10 cellular contexts compared by ENCODE assay signal in genomic region chr19:48616491-48617056, GRCh38. TPM values are rescaled to one million over a fixed set of nuclear protein-coding genes. Genes with fewer than 3 reads are reported as not detected.
DNase-seq lines count a peak whose midpoint lies in the region; ATAC-seq and TF ChIP-seq lines count a peak whose summit lies in the region.
"Had no signal": no experiment of that assay in that cellular context is flagged by ENCODE, and none has a peak within 500 bp of the region (broad histone marks: within the 10 kb centered on the region; RNA-seq: fewer than 3 reads in every experiment).

No MANE protein-coding gene starts in this region.

- DNase-seq in activated T-cell treated with anti-CD3 and anti-CD28 coated beads, Interleukin-2, amount 50 U/mL, for 24 hours: no peak
- no peak for DNase-seq in activated T-cell treated with anti-CD3 and anti-CD28 coated beads, Interleukin-2, amount 50 U/mL, for 48 hours
- DNase-seq in activated CD8-positive, alpha-beta T cell treated with anti-CD3 and anti-CD28 coated beads, Interleukin-2, amount 10 ng/mL, durations not matched to agents 7 days and 5 days: no peak
- DNase-seq in hepatocyte (ENCODE audit: low spot score) (no peak), HUDEP-2 (lab: John Stamatoyannopoulos, UW; ENCODE audit: unreplicated experiment in 76 of 76) (no peak), foreskin melanocyte (no peak), SJCRH30 (no peak)
- no peak for DNase-seq in stimulated activated naive CD8-positive, alpha-beta T cell treated with anti-CD3 and anti-CD28 coated beads, Interleukin-15, amount 100 ng/mL, for 72 hours
- DNase-seq: activated CD4-positive, alpha-beta T cell treated with anti-CD3 and anti-CD28 coated beads for 48 hours; NCI-H2171 had no signal

- H4K20me1 ChIP-seq in hepatocyte (ENCODE audit: insufficient read depth, poor library complexity, severe bottlenecking): peaks cover 34% of the 10 kb centered on the region

- H3K27me3 ChIP-seq in hepatocyte (no peaks in the 10 kb centered on the region), SJCRH30 (no peaks in the 10 kb centered on the region)

- H3K36me3 Mint-ChIP-seq in activated T-cell treated with anti-CD3 and anti-CD28 coated beads, Interleukin-2, amount 50 U/mL, for 24 hours (ENCODE audit: low read depth): peaks cover 80% of the 10 kb centered on the region
- H3K36me3 Mint-ChIP-seq in activated CD8-positive, alpha-beta T cell treated with anti-CD3 and anti-CD28 coated beads, Interleukin-2, amount 10 ng/mL, durations not matched to agents 7 days and 5 days (ENCODE audit: low read depth): peaks cover 55% of the 10 kb centered on the region

- H3K27me3 Mint-ChIP-seq in activated T-cell treated with anti-CD3 and anti-CD28 coated beads, Interleukin-2, amount 50 U/mL, for 24 hours: no peaks in the 10 kb centered on the region
- no peaks in the 10 kb centered on the region for H3K27me3 Mint-ChIP-seq in activated CD8-positive, alpha-beta T cell treated with anti-CD3 and anti-CD28 coated beads, Interleukin-2, amount 10 ng/mL, durations not matched to agents 7 days and 5 days (ENCODE audit: low read depth)
- no peaks in the 10 kb centered on the region for H3K27me3 Mint-ChIP-seq in stimulated activated naive CD8-positive, alpha-beta T cell treated with anti-CD3 and anti-CD28 coated beads, Interleukin-15, amount 100 ng/mL, for 72 hours

- POLR2A ChIA-PET in activated CD8-positive, alpha-beta T cell treated with anti-CD3 and anti-CD28 coated beads, Interleukin-2, amount 10 ng/mL, durations not matched to agents 7 days and 5 days (lab: Charles Lee): interaction anchor here (1.2 kb wide), 1 partner anchor 11 kb away, joined by 3 read pairs; no protein-coding TSS in a partner anchor

- H3K4me1 ChIP-seq in hepatocyte (ENCODE audit: insufficient read depth) (peaks cover 29% of the 10 kb centered on the region), SJCRH30 (no peaks in the 10 kb centered on the region)

- H3K79me2 ChIP-seq in hepatocyte: peaks cover 40% of the 10 kb centered on the region

- H3K27ac Mint-ChIP-seq in activated T-cell treated with anti-CD3 and anti-CD28 coated beads, Interleukin-2, amount 50 U/mL, for 24 hours: peak overlapping the region; percentile 99
- H3K27ac Mint-ChIP-seq in activated CD8-positive, alpha-beta T cell treated with anti-CD3 and anti-CD28 coated beads, Interleukin-2, amount 10 ng/mL, durations not matched to agents 7 days and 5 days: peak overlapping the region; percentile 16
- peak overlapping the region; percentile 69 to 100 for H3K27ac Mint-ChIP-seq in stimulated activated naive CD8-positive, alpha-beta T cell treated with anti-CD3 and anti-CD28 coated beads, Interleukin-15, amount 100 ng/mL, for 72 hours

- no peaks in the 10 kb centered on the region for H3K9me2 ChIP-seq in hepatocyte (replicated peaks; ENCODE audit: insufficient read depth)

- H3K36me3 ChIP-seq in hepatocyte (replicated peaks; ENCODE audit: insufficient read depth, low read depth) (no peaks in the 10 kb centered on the region), SJCRH30 (peaks cover 44% of the 10 kb centered on the region)

- no peaks in the 10 kb centered on the region for H3K9me3 Mint-ChIP-seq in activated T-cell treated with anti-CD3 and anti-CD28 coated beads, Interleukin-2, amount 50 U/mL, for 24 hours
- H3K9me3 Mint-ChIP-seq in activated CD8-positive, alpha-beta T cell treated with anti-CD3 and anti-CD28 coated beads, Interleukin-2, amount 10 ng/mL, durations not matched to agents 7 days and 5 days (ENCODE audit: insufficient read depth): no peaks in the 10 kb centered on the region
- no peaks in the 10 kb centered on the region for H3K9me3 Mint-ChIP-seq in stimulated activated naive CD8-positive, alpha-beta T cell treated with anti-CD3 and anti-CD28 coated beads, Interleukin-15, amount 100 ng/mL, for 72 hours

- 85% methylated on average over 12 of the region's 12 CpGs for WGBS in hepatocyte (ENCODE audit: low lambda C conversion rate, missing lambda C conversion rate)

- no peak overlapping the region for H2AFZ ChIP-seq in hepatocyte

- peak overlapping the region; percentile 99 for H3K4me2 ChIP-seq in hepatocyte

- no peak for ATAC-seq in activated CD8-positive, alpha-beta T cell treated with anti-CD3 and anti-CD28 coated beads, Interleukin-2, amount 10 ng/mL, durations not matched to agents 7 days and 5 days
- ATAC-seq in stimulated activated naive CD8-positive, alpha-beta T cell treated with anti-CD3 and anti-CD28 coated beads, Interleukin-15, amount 100 ng/mL, for 72 hours: no peak

- H3K4me3 ChIP-seq in hepatocyte (no peak overlapping the region), SJCRH30 (no peak overlapping the region)

- H3K4me3 Mint-ChIP-seq in activated T-cell treated with anti-CD3 and anti-CD28 coated beads, Interleukin-2, amount 50 U/mL, for 24 hours: peak overlapping the region; percentile 98
- H3K4me3 Mint-ChIP-seq in activated CD8-positive, alpha-beta T cell treated with anti-CD3 and anti-CD28 coated beads, Interleukin-2, amount 10 ng/mL, durations not matched to agents 7 days and 5 days: peak overlapping the region; percentile 97
- peak overlapping the region; percentile 89 to 94 for H3K4me3 Mint-ChIP-seq in stimulated activated naive CD8-positive, alpha-beta T cell treated with anti-CD3 and anti-CD28 coated beads, Interleukin-15, amount 100 ng/mL, for 72 hours

- CTCF ChIA-PET in activated CD8-positive, alpha-beta T cell treated with anti-CD3 and anti-CD28 coated beads, Interleukin-2, amount 10 ng/mL, durations not matched to agents 7 days and 5 days (lab: Charles Lee): interaction anchor here (1.0 to 3.4 kb wide), 3 partner anchors 8 to 109 kb away, joined by 3 to 20 read pairs (median 4); partner anchors contain the start of gene CA11

- no peak for TF ChIP-seq CTCF in hepatocyte (IDR thresholded peaks at IDR 0.05; ENCODE audit: poor library complexity)

- H3K9me3 ChIP-seq in hepatocyte (ENCODE audit: low read depth): no peaks in the 10 kb centered on the region
- H3K9me3 ChIP-seq in SJCRH30 (replicated peaks): no peaks in the 10 kb centered on the region

- H3K27ac ChIP-seq in hepatocyte (peak overlapping the region; percentile 86), SJCRH30 (no peak overlapping the region)

- peaks cover 32% of the 10 kb centered on the region for H3K4me1 Mint-ChIP-seq in activated T-cell treated with anti-CD3 and anti-CD28 coated beads, Interleukin-2, amount 50 U/mL, for 24 hours (ENCODE audit: low read depth)
- peaks cover 32% of the 10 kb centered on the region for H3K4me1 Mint-ChIP-seq in activated CD8-positive, alpha-beta T cell treated with anti-CD3 and anti-CD28 coated beads, Interleukin-2, amount 10 ng/mL, durations not matched to agents 7 days and 5 days (ENCODE audit: low read depth)
- H3K4me1 Mint-ChIP-seq in stimulated activated naive CD8-positive, alpha-beta T cell treated with anti-CD3 and anti-CD28 coated beads, Interleukin-15, amount 100 ng/mL, for 72 hours: peaks cover 60% of the 10 kb centered on the region

RNA-seq across cellular contexts. Expression of gene FAM83E, which starts 1.7 kb away (rescaled TPM):
- total RNA-seq in activated CD8-positive, alpha-beta T cell treated with anti-CD3 and anti-CD28 coated beads, Interleukin-2, amount 10 ng/mL, durations not matched to agents 7 days and 5 days: 1 to 10 TPM; 1.7 to 2.3 TPM
- total RNA-seq in hepatocyte: 13.8 and 22.2 TPM in 2 replicates
- 12.4 and 16.1 TPM in 2 replicates for polyA plus RNA-seq in hepatocyte
- total RNA-seq in SJCRH30 (2014; rRNA removed; shearing (Covaris generic)): 1.9 and 3.3 TPM in 2 replicates

RNA-seq across cellular contexts. Expression of gene RPL18, which starts 2.4 kb away (rescaled TPM):
- 1,000 to 10,000 TPM; 1,371 to 1,433 TPM for total RNA-seq in activated CD8-positive, alpha-beta T cell treated with anti-CD3 and anti-CD28 coated beads, Interleukin-2, amount 10 ng/mL, durations not matched to agents 7 days and 5 days
- 1,372 and 1,462 TPM in 2 replicates for total RNA-seq in hepatocyte
- polyA plus RNA-seq in hepatocyte: 616 and 623 TPM in 2 replicates
- 1,609 and 2,008 TPM in 2 replicates for total RNA-seq in SJCRH30 (2014; rRNA removed; shearing (Covaris generic))

RNA-seq across cellular contexts. Expression of gene SPHK2, which starts 2.7 kb away (rescaled TPM):
- 10 to 100 TPM; 33.0 to 33.1 TPM for total RNA-seq in activated CD8-positive, alpha-beta T cell treated with anti-CD3 and anti-CD28 coated beads, Interleukin-2, amount 10 ng/mL, durations not matched to agents 7 days and 5 days
- 45.2 and 56.7 TPM in 2 replicates for total RNA-seq in hepatocyte
- 39.4 and 48.2 TPM in 2 replicates for polyA plus RNA-seq in hepatocyte
- 13.1 and 17.4 TPM in 2 replicates for total RNA-seq in SJCRH30 (2014; rRNA removed; shearing (Covaris generic))

RNA-seq across cellular contexts. Expression of gene SPACA4, which starts 10.0 kb away (rescaled TPM):
- total RNA-seq in activated CD8-positive, alpha-beta T cell treated with anti-CD3 and anti-CD28 coated beads, Interleukin-2, amount 10 ng/mL, durations not matched to agents 7 days and 5 days: not detected
- not detected in 2 replicates for total RNA-seq in hepatocyte
- polyA plus RNA-seq in hepatocyte: 0.30 TPM in 1 of 2 replicates, not detected in the other
- not detected in 2 replicates for total RNA-seq in SJCRH30 (2014; rRNA removed; shearing (Covaris generic))

RNA-seq across cellular contexts. Expression of gene DBP, which starts 20.6 kb away (rescaled TPM):
- total RNA-seq in activated CD8-positive, alpha-beta T cell treated with anti-CD3 and anti-CD28 coated beads, Interleukin-2, amount 10 ng/mL, durations not matched to agents 7 days and 5 days: 10 to 100 TPM; 17.3 to 18.3 TPM
- total RNA-seq in hepatocyte: 3.9 and 5.4 TPM in 2 replicates
- 11.8 and 20.4 TPM in 2 replicates for polyA plus RNA-seq in hepatocyte
- total RNA-seq in SJCRH30 (2014; rRNA removed; shearing (Covaris generic)): 23.9 and 24.4 TPM in 2 replicates

Comparison
In these comparisons a context has a peak if more than half of its experiments do, and no peak if none do; other contexts are left out.
1. H3K27ac Mint-ChIP-seq: peak in every context shown above with its lines; median percentile 99 in activated T-cell treated with anti-CD3 and anti-CD28 coated beads, Interleukin-2, amount 50 U/mL, for 24 hours; 84 in stimulated activated naive CD8-positive, alpha-beta T cell treated with anti-CD3 and anti-CD28 coated beads, Interleukin-15, amount 100 ng/mL, for 72 hours; 16 in activated CD8-positive, alpha-beta T cell treated with anti-CD3 and anti-CD28 coated beads, Interleukin-2, amount 10 ng/mL, durations not matched to agents 7 days and 5 days.